8 cellular contexts compared by ENCODE assay signal in the genomic region with DNA sequence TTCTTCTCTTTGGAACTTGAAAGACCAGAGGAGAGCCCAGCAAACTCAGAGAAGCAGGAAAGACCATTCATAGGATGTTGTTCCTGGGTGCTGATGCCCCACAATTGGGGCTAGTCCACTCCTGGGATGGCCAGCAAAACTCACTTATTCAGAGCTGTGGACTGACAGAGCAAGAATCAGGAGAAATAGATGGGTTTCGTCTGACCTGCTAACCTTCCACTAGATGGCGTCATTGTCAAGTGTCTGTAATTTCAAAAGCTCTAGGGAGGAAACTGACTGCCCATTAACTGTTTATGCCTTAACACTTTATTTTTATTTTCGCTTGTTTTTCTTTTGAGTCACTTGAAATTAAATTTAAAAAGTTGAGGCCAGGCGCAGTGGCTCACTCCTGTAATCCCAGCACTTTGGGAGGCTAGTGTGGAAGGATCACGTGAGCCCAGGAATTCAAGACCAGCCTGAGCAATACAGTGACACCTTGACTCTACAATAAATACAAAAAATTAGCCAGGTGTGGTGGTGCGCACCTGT. TPM values are rescaled to one million over a fixed set of nuclear protein-coding genes. Genes with fewer than 3 reads are reported as not detected.
DNase-seq lines count a peak whose midpoint lies in the region; ATAC-seq, FAIRE-seq and TF ChIP-seq lines count a peak whose summit lies in the region.

No MANE protein-coding gene starts in this region.

- H3K9ac ChIP-seq in mammary epithelial cell (ENCODE audit: insufficient read depth, low read length) (no peak overlapping the region), kidney (ENCODE audit: low read length in 2 of 2) (no peak overlapping the region)

- no peaks in the 10 kb centered on the region for H4K20me1 ChIP-seq in mammary epithelial cell (ENCODE audit: insufficient read depth, low read length)

- H3K9me3 ChIP-seq in A673 (ENCODE audit: low read depth, low read length, poor library complexity, severe bottlenecking) (no peaks in the 10 kb centered on the region), Peyer's patch (no peaks in the 10 kb centered on the region), mammary epithelial cell (replicated peaks; ENCODE audit: insufficient read depth, low read length) (no peaks in the 10 kb centered on the region), kidney (ENCODE audit: control insufficient read depth in 1 of 2, low read length in 2 of 2) (no peaks in the 10 kb centered on the region)

- H2AFZ ChIP-seq in mammary epithelial cell (ENCODE audit: low read depth, low read length) = no peak overlapping the region

- no peaks in the 10 kb centered on the region for H3K79me2 ChIP-seq in mammary epithelial cell (ENCODE audit: insufficient read depth, low read length)

- H3K36me3 ChIP-seq in A673 (ENCODE audit: insufficient read depth, low read length, poor library complexity, severe bottlenecking) = no peaks in the 10 kb centered on the region
- H3K36me3 ChIP-seq in Peyer's patch = no peaks in the 10 kb centered on the region
- no peaks in the 10 kb centered on the region for H3K36me3 ChIP-seq in mammary epithelial cell (ENCODE audit: insufficient read depth, low read length)
- no peaks in the 10 kb centered on the region for H3K36me3 ChIP-seq in kidney (ENCODE audit: control insufficient read depth in 1 of 2, insufficient read depth in 2 of 2, low read length in 2 of 2)

- H3K27ac Mint-ChIP-seq in stimulated activated naive CD8-positive, alpha-beta T cell treated with anti-CD3 and anti-CD28 coated beads, Interleukin-15, amount 100 ng/mL, for 72 hours = peak overlapping the region in 1 of 2 donors; percentile 48

- dilution Hi-C loops in mammary epithelial cell (cut with HindIII; ENCODE audit: low sequenced_read_pairs) = no loop called here

- POLR2A ChIA-PET in A673 (lab: Charles Lee; ENCODE audit: low non-redundant PET) = no interaction called here

- peak; percentile 80 for ATAC-seq in stimulated activated naive CD8-positive, alpha-beta T cell treated with anti-CD3 and anti-CD28 coated beads, Interleukin-15, amount 100 ng/mL, for 72 hours
- ATAC-seq in HG02571 (IDR thresholded peaks at IDR 0.05; ENCODE audit: unreplicated experiment) = no peak

- peak; percentile 85 for DNase-seq in A673 (ENCODE audit: low spot score)
- peak; percentile 48 for DNase-seq in GM04504 (ENCODE audit: low read depth)
- peak; percentile 77 for DNase-seq in MV-4-11 (lab: John Stamatoyannopoulos, UW)
- DNase-seq in Peyer's patch = peak in 1 of 3 donors; percentile 59
- peak; percentile 68 for DNase-seq in mammary epithelial cell
- DNase-seq in kidney = no peak
- no peak for DNase-seq in stimulated activated naive CD8-positive, alpha-beta T cell treated with anti-CD3 and anti-CD28 coated beads, Interleukin-15, amount 100 ng/mL, for 72 hours

- no peaks in the 10 kb centered on the region for H3K27me3 ChIP-seq in A673 (replicated peaks; ENCODE audit: insufficient read depth, low read depth, low read length, poor library complexity)
- no peaks in the 10 kb centered on the region for H3K27me3 ChIP-seq in Peyer's patch
- H3K27me3 ChIP-seq in mammary epithelial cell (ENCODE audit: insufficient read depth, low read length) = no peaks in the 10 kb centered on the region

- BruUV-seq in A673 (replicated peaks; lab: Mats Ljungman, UMichigan) = no TSS peak
- BruUV-seq in mammary epithelial cell (replicated peaks; lab: Mats Ljungman, UMichigan) = no TSS peak

- intact Hi-C loops in A673 (cut with micrococcal nuclease; ENCODE audit: unreplicated experiment) = loop anchor here (1.0 to 10.0 kb wide), 5 partner anchors 77 to 785 kb away; partner anchors contain the start of gene POLG2
- intact Hi-C loops in mammary epithelial cell (cut with micrococcal nuclease) = loop anchor here (1.0 to 5.0 kb wide), 6 partner anchors 71 to 354 kb away; partner anchors contain the start of gene POLG2
- intact Hi-C loops in kidney (cut with DNase I) = loop anchor here (10.0 kb wide), 1 partner anchor 75 kb away; the partner anchor contains the start of gene POLG2

- H3K27ac ChIP-seq in A673 (ENCODE audit: low read depth, low read length, poor library complexity, severe bottlenecking) (no peak overlapping the region), Peyer's patch (no peak overlapping the region), mammary epithelial cell (ENCODE audit: insufficient read depth, low read depth, low read length) (no peak overlapping the region), kidney (ENCODE audit: low read depth in 2 of 2, low read length in 2 of 2) (no peak overlapping the region)

- TF ChIP-seq POLR2A in Peyer's patch (IDR thresholded peaks at IDR 0.05) = no peak

- H3K27me3 Mint-ChIP-seq in stimulated activated naive CD8-positive, alpha-beta T cell treated with anti-CD3 and anti-CD28 coated beads, Interleukin-15, amount 100 ng/mL, for 72 hours = no peaks in the 10 kb centered on the region

- in situ Hi-C loops in mammary epithelial cell (cut with MboI; ENCODE audit: low sequenced_read_pairs in 2 of 2) = loop anchor here in 1 of 2 donors (5.0 kb wide), 1 partner anchor 72 kb away; no protein-coding TSS in a partner anchor

- no peak for FAIRE-seq in kidney (lab: Jason Lieb, UNC)

- TF ChIP-seq CTCF in A673 (conservative IDR thresholded peaks at IDR 0.05; ENCODE audit: low read depth, low read length) (peak; percentile 81), Peyer's patch (IDR thresholded peaks at IDR 0.05) (peak; percentile 76 to 88 (median 82)), mammary epithelial cell (conservative IDR thresholded peaks at IDR 0.05 in 1 of 2, IDR thresholded peaks at IDR 0.05 in 1 of 2; ENCODE audit: extremely low read depth in 1 of 2, insufficient read depth in 1 of 2, low read depth in 1 of 2, low read length in 2 of 2) (peak; percentile 73 to 75), kidney (IDR thresholded peaks at IDR 0.05; ENCODE audit: borderline replicate concordance, extremely low read depth, insufficient read depth) (peak; percentile 76)

- CTCF ChIA-PET in A673 (lab: Charles Lee) (interaction anchor here (0.6 to 2.9 kb wide), 8 partner anchors 24 to 138 kb away, joined by 3 to 20 read pairs (median 4); partner anchors contain the start of gene POLG2), mammary epithelial cell (lab: Charles Lee; ENCODE audit: low non-redundant PET) (interaction anchor here (0.6 to 1.3 kb wide), 3 partner anchors 71 to 103 kb away, joined by 3 to 7 read pairs (median 4); no protein-coding TSS in a partner anchor)

- no peak overlapping the region for H3K4me2 ChIP-seq in mammary epithelial cell (ENCODE audit: insufficient read depth, low read depth, low read length)

- H3K4me3 ChIP-seq in A673 (ENCODE audit: low read depth, low read length, poor library complexity, severe bottlenecking) (no peak overlapping the region), Peyer's patch (no peak overlapping the region), mammary epithelial cell (replicated peaks in 1 of 3; ENCODE audit: insufficient read depth in 1 of 3, low read depth in 2 of 3, low read length in 3 of 3) (no peak overlapping the region), kidney (ENCODE audit: low read length in 2 of 2) (no peak overlapping the region)

- WGBS in mammary epithelial cell (ENCODE audit: low coverage, missing lambda C conversion rate) = 18% methylated on average over 5 of the region's 6 CpGs

- no peak overlapping the region for H3K4me3 Mint-ChIP-seq in stimulated activated naive CD8-positive, alpha-beta T cell treated with anti-CD3 and anti-CD28 coated beads, Interleukin-15, amount 100 ng/mL, for 72 hours

- H3K4me1 ChIP-seq in A673 (ENCODE audit: insufficient read depth, low read length, poor library complexity, severe bottlenecking) (peaks cover 6% of the 10 kb centered on the region), Peyer's patch (no peaks in the 10 kb centered on the region), mammary epithelial cell (ENCODE audit: insufficient read depth, low read length) (no peaks in the 10 kb centered on the region), kidney (ENCODE audit: control insufficient read depth in 1 of 2, insufficient read depth in 1 of 2, low read depth in 1 of 2, low read length in 2 of 2) (no peaks in the 10 kb centered on the region)

- peaks cover 7% of the 10 kb centered on the region for H3K4me1 Mint-ChIP-seq in stimulated activated naive CD8-positive, alpha-beta T cell treated with anti-CD3 and anti-CD28 coated beads, Interleukin-15, amount 100 ng/mL, for 72 hours

- H3K9me3 Mint-ChIP-seq in stimulated activated naive CD8-positive, alpha-beta T cell treated with anti-CD3 and anti-CD28 coated beads, Interleukin-15, amount 100 ng/mL, for 72 hours = no peaks in the 10 kb centered on the region

RNA-seq across cellular contexts. Expression of gene MILR1, which starts 28.7 kb away (rescaled TPM):
- total RNA-seq in A673 (2021) = not detected in 2 replicates
- total RNA-seq in Peyer's patch = 10 to 100 TPM in 1 of 4 donors, 1 to 10 TPM in 2, not detected in 1; 3.3 to 10.7 (median 5.6) TPM
- total RNA-seq in mammary epithelial cell = under 1 TPM in 1 of 2 donors, not detected in 1; 0.33 TPM
- polyA plus RNA-seq in mammary epithelial cell = 2.5 TPM
- polyA minus RNA-seq in mammary epithelial cell = not detected
- total RNA-seq in kidney = 17.8 TPM
- polyA plus RNA-seq in kidney (ENCODE audit: insufficient read depth, low read depth, low replicate concordance) = 2.2 TPM

RNA-seq across cellular contexts. Expression of gene PECAM1, which starts 29.5 kb away (rescaled TPM):
- total RNA-seq in A673 (2021) (0.39 and 0.60 TPM in 2 replicates), Peyer's patch (100 to 1,000 TPM in 1 of 4 donors, 10 to 100 TPM in 2, 1 to 10 TPM in 1; 8.1 to 140 (median 33.9) TPM), mammary epithelial cell (under 1 TPM in 1 of 2 donors, not detected in 1; 0.42 TPM), kidney (321 TPM)
- polyA plus RNA-seq in mammary epithelial cell (0.01 TPM), kidney (ENCODE audit: insufficient read depth, low read depth, low replicate concordance) (44.3 TPM)
- not detected for polyA minus RNA-seq in mammary epithelial cell

Comparison
In these comparisons a context has a peak if more than half of its experiments do, and no peak if none do; other contexts are left out.
1. DNase-seq: peak in A673 (single experiment), GM04504 (single experiment), MV-4-11 (single experiment) and mammary epithelial cell (single experiment); none in kidney (single experiment) and stimulated activated naive CD8-positive, alpha-beta T cell treated with anti-CD3 and anti-CD28 coated beads, Interleukin-15, amount 100 ng/mL, for 72 hours (0 of 2).
2. Peak in every context shown above with its lines, with median percentiles within 50 percentile points of each other: CTCF ChIP-seq.